Comparison of ENCODE assay signal across 1 cellular context in genomic region chr1:112515311-112516009, GRCh38.
TF ChIP-seq lines count a peak whose summit lies in the region.

No MANE protein-coding gene starts in this region.

TF ChIP-seq in GM23338, 12 proteins besides CTCF, POLR2A, EP300 and RAD21:
- TF ChIP-seq REST (IDR thresholded peaks at IDR 0.05; ENCODE audit: unreplicated experiment) (peak; percentile 72), ZNF331 (CRISPR knock-in tag; IDR thresholded peaks at IDR 0.05; ENCODE audit: low read depth) (no peak)
